20 cellular contexts compared by ENCODE assay signal in genomic region chr14:67482765-67483164, GRCh38. TPM values are rescaled to one million over a fixed set of nuclear protein-coding genes. Genes with fewer than 3 reads are reported as not detected.
DNase-seq lines count a peak whose midpoint lies in the region; ATAC-seq, FAIRE-seq and TF ChIP-seq lines count a peak whose summit lies in the region.
"Had no signal": no experiment of that assay in that cellular context is flagged by ENCODE, and none has a peak within 500 bp of the region (broad histone marks: within the 10 kb centered on the region; RNA-seq: fewer than 3 reads in every experiment).

No MANE protein-coding gene starts in this region.

- ATAC-seq in HepG2 (no peak), right lobe of liver (no peak), K562 (no peak)
- ATAC-seq: CD8-positive, alpha-beta T cell had no signal

- TF ChIP-seq EP300 in HepG2 (IDR thresholded peaks at IDR 0.05; ENCODE audit: low read depth in 2 of 2, low read length in 2 of 2) (no peak), HepG2 (CRISPR knock-in tag; IDR thresholded peaks at IDR 0.05; ENCODE audit: borderline replicate concordance) (no peak), K562 (IDR thresholded peaks at IDR 0.05; ENCODE audit: low read length) (no peak)

- WGBS in HepG2 (ENCODE audit: low lambda C conversion rate): 33% methylated on average over 3 of the region's 3 CpGs
- whole genome bisulfite sequencing in right lobe of liver (ENCODE audit: insufficient coverage, low coverage, low lambda C conversion rate, missing lambda C conversion rate): 82% methylated on average over 3 of the region's 3 CpGs
- WGBS in K562 (ENCODE audit: insufficient coverage, low coverage, missing lambda C conversion rate): 34% methylated on average over 3 of the region's 3 CpGs
- no CpG with 5 or more reads among the region's 3 CpGs for WGBS in neuronal stem cell (ENCODE audit: extremely low coverage in 2 of 2, insufficient read length in 2 of 2, insufficient replicate concordance in 1 of 2), 2 donors

- no peak overlapping the region for H2BK12ac ChIP-seq in neuronal stem cell (ENCODE audit: low read length)

- H3K27me3 Mint-ChIP-seq in CD4-positive, alpha-beta memory T cell: no peaks in the 10 kb centered on the region

- peaks cover 34 to 70% of the 10 kb centered on the region in 2 donors for H3K36me3 Mint-ChIP-seq in CD4-positive, alpha-beta memory T cell

- H2BK120ac ChIP-seq in neuronal stem cell (ENCODE audit: low read depth, low read length): no peak overlapping the region

- CTCF ChIA-PET in HepG2 (lab: Yijun Ruan, JAX; ENCODE audit: low intra/inter-chr PET ratio, low total read pairs) (no interaction called here), K562 (lab: Yijun Ruan, JAX; ENCODE audit: low intra/inter-chr PET ratio) (no interaction called here)
- CTCF ChIA-PET in CD4-positive, alpha-beta memory T cell (lab: Charles Lee; ENCODE audit: partially characterized antibody): no interaction called here

- H3K9me3 ChIP-seq in HepG2 (ENCODE audit: low read length) (no peaks in the 10 kb centered on the region), right lobe of liver (no peaks in the 10 kb centered on the region), K562 (replicated peaks; ENCODE audit: control insufficient read depth, insufficient read depth, low read depth, low read length) (no peaks in the 10 kb centered on the region), neuronal stem cell (replicated peaks in 1 of 2; ENCODE audit: control insufficient read depth in 2 of 2, insufficient read depth in 1 of 2, low read depth in 1 of 2, low read length in 2 of 2) (no peaks in the 10 kb centered on the region)
- H3K9me3 ChIP-seq in CD4-positive, alpha-beta memory T cell (ENCODE audit: control insufficient read depth in 1 of 2, low read length in 2 of 2): no peaks in the 10 kb centered on the region
- H3K9me3 ChIP-seq: BE2C, Caco-2 had no signal

- no peak overlapping the region for H3K4ac ChIP-seq in neuronal stem cell (ENCODE audit: low read length)

- TF ChIP-seq CTCF in HepG2 (CRISPR knock-in tag; IDR thresholded peaks at IDR 0.05) (no peak), right lobe of liver (IDR thresholded peaks at IDR 0.05) (no peak), K562 (IDR thresholded peaks at IDR 0.05 in 2 of 3, conservative IDR thresholded peaks at IDR 0.05 in 1 of 3; ENCODE audit: insufficient read depth in 2 of 3, low read depth in 1 of 3, low read length in 3 of 3) (no peak)

- H3K4me2 ChIP-seq in HepG2 (ENCODE audit: low read depth, low read length): no peak overlapping the region
- no peak overlapping the region for H3K4me2 ChIP-seq in K562 (ENCODE audit: insufficient read depth, low read length)
- no peak overlapping the region for H3K4me2 ChIP-seq in neuronal stem cell (ENCODE audit: insufficient read depth, low read length, poor library complexity, severe bottlenecking)

- FAIRE-seq in HepG2 (lab: Jason Lieb, UNC) (no peak), K562 (lab: Jason Lieb, UNC) (no peak)
- FAIRE-seq: G401.6, GM19239, H1 had no signal

- H3K27ac Mint-ChIP-seq in CD4-positive, alpha-beta memory T cell: peak overlapping the region in 5 of 7 donors; percentile 13 to 79 (median 22)
- H3K27ac Mint-ChIP-seq: CD8-positive, alpha-beta T cell had no signal

- H3K27ac ChIP-seq in HepG2 (ENCODE audit: extremely low read length, insufficient read depth, low read length) (no peak overlapping the region), right lobe of liver (no peak overlapping the region), K562 (ENCODE audit: extremely low read depth, low read depth, low read length) (no peak overlapping the region), neuronal stem cell (replicated peaks; ENCODE audit: low read length) (no peak overlapping the region)
- no peak overlapping the region for H3K27ac ChIP-seq in CD4-positive, alpha-beta memory T cell (ENCODE audit: low read depth, low read length)
- H3K27ac ChIP-seq: GM23248 had no signal

- H3K23ac ChIP-seq in neuronal stem cell (ENCODE audit: low read depth, low read length, poor library complexity): no peak overlapping the region

- no peaks in the 10 kb centered on the region for H3K79me1 ChIP-seq in neuronal stem cell (ENCODE audit: low read depth, low read length)

- TF ChIP-seq RAD21 in HepG2 (CRISPR knock-in tag; IDR thresholded peaks at IDR 0.05) (no peak), K562 (CRISPR knock-in tag; conservative IDR thresholded peaks at IDR 0.05 in 1 of 2, IDR thresholded peaks at IDR 0.05 in 1 of 2) (no peak)

- intact Hi-C loops in HepG2 (cut with micrococcal nuclease; ENCODE audit: unreplicated experiment) (no loop called here), right lobe of liver (cut with DNase I) (no loop called here), K562 (cut with micrococcal nuclease) (no loop called here)
- intact Hi-C loops in CD4-positive, alpha-beta memory T cell (cut with micrococcal nuclease): no loop called here

- H3K79me2 ChIP-seq in HepG2 (ENCODE audit: insufficient read depth, low read length) (no peaks in the 10 kb centered on the region), K562 (ENCODE audit: control insufficient read depth, insufficient read depth, low read length) (no peaks in the 10 kb centered on the region)

- peaks cover 10% of the 10 kb centered on the region for H3K4me1 ChIP-seq in HepG2 (ENCODE audit: insufficient read depth, low read length)
- H3K4me1 ChIP-seq in right lobe of liver: no peaks in the 10 kb centered on the region
- H3K4me1 ChIP-seq in CD4-positive, alpha-beta memory T cell (ENCODE audit: insufficient read depth, low read length): peaks cover 45% of the 10 kb centered on the region
- peaks cover 0 to 4% of the 10 kb centered on the region in 2 experiments; a peak in 1 of 5 replicates for H3K4me1 ChIP-seq in K562 (replicated peaks in 1 of 2; ENCODE audit: control insufficient read depth in 2 of 2, insufficient read depth in 2 of 2, low read length in 2 of 2)
- no peaks in the 10 kb centered on the region for H3K4me1 ChIP-seq in neuronal stem cell (ENCODE audit: control insufficient read depth in 2 of 2, insufficient read depth in 1 of 2, low read depth in 1 of 2, low read length in 2 of 2)
- H3K4me1 ChIP-seq: Caco-2 had no signal

- H3K9me3 Mint-ChIP-seq in CD4-positive, alpha-beta memory T cell: no peaks in the 10 kb centered on the region
- H3K9me3 Mint-ChIP-seq: CD8-positive, alpha-beta T cell had no signal

- H3K4me3 ChIP-seq in HepG2 (replicated peaks in 1 of 3; ENCODE audit: insufficient read depth in 1 of 3, low read depth in 2 of 3, low read length in 3 of 3) (no peak overlapping the region), right lobe of liver (no peak overlapping the region), K562 (no peak overlapping the region), neuronal stem cell (ENCODE audit: low read length in 2 of 2) (no peak overlapping the region)
- no peak overlapping the region for H3K4me3 ChIP-seq in CD4-positive, alpha-beta memory T cell (ENCODE audit: low read length in 2 of 2)
- H3K4me3 ChIP-seq: BLaER1 treated with 17β-estradiol and CSF1 and Interleukin-3, amounts not matched to agents 10 nM and 100 nM; GM23248 had no signal

- DNase-seq in HepG2 (ENCODE audit: low spot score) (no peak), right lobe of liver (no peak), K562 (ENCODE audit: extremely low read depth in 1 of 4, low spot score in 3 of 4) (no peak), neuronal stem cell (ENCODE audit: low spot score) (no peak), NCI-H524 (lab: John Stamatoyannopoulos, UW) (no peak)
- no peak for DNase-seq in CD4-positive, alpha-beta memory T cell
- DNase-seq: AML-193; BE2C; Caco-2; CD8-positive, alpha-beta T cell; DMS153; DND-41; GM23248; H7; HCEC 1CT had no signal

- H4K20me1 ChIP-seq in HepG2 (ENCODE audit: insufficient read depth, low read length): no peaks in the 10 kb centered on the region
- H4K20me1 ChIP-seq in K562 (replicated peaks; ENCODE audit: control insufficient read depth, insufficient read depth, low read length): no peaks in the 10 kb centered on the region
- H4K20me1 ChIP-seq: BLaER1 treated with 17β-estradiol and CSF1 and Interleukin-3, amounts not matched to agents 10 nM and 100 nM had no signal

- in situ Hi-C loops in HepG2 (cut with HindIII; ENCODE audit: extremely low pct_ligation_motif_present, low pct_unique_long_range_greater_than_20kb) (no loop called here), K562 (cut with MboI) (no loop called here)

- H3K9ac ChIP-seq in HepG2 (ENCODE audit: insufficient read depth, low read depth, low read length) (no peak overlapping the region), K562 (ENCODE audit: insufficient read depth in 1 of 2, low read depth in 2 of 2, low read length in 2 of 2) (no peak overlapping the region), neuronal stem cell (ENCODE audit: low read depth, low read length, poor library complexity) (no peak overlapping the region)
- H3K9ac ChIP-seq: GM23248 had no signal

- H3K27me3 ChIP-seq in HepG2 (ENCODE audit: control insufficient read depth in 1 of 2, insufficient read depth in 2 of 2, low read length in 2 of 2) (peaks cover 0 to 14% of the 10 kb centered on the region in 2 experiments; a peak in 2 of 5 replicates), right lobe of liver (no peaks in the 10 kb centered on the region), K562 (ENCODE audit: control insufficient read depth in 2 of 2, insufficient read depth in 2 of 2, low read length in 2 of 2) (peaks cover 3 to 22% of the 10 kb centered on the region in 2 experiments; a peak in 3 of 5 replicates), neuronal stem cell (ENCODE audit: control insufficient read depth in 3 of 3, insufficient read depth in 3 of 3, low read depth in 1 of 3, low read length in 3 of 3) (peaks cover 0 to 31% (median 2%) of the 10 kb centered on the region in 3 experiments)
- no peaks in the 10 kb centered on the region for H3K27me3 ChIP-seq in CD4-positive, alpha-beta memory T cell (ENCODE audit: insufficient read depth, low read length)
- H3K27me3 ChIP-seq: BE2C; BLaER1 treated with 17β-estradiol and CSF1 and Interleukin-3, amounts not matched to agents 10 nM and 100 nM had no signal

- H2BK15ac ChIP-seq in neuronal stem cell (ENCODE audit: low read length): no peak overlapping the region

- H3K14ac ChIP-seq in neuronal stem cell (ENCODE audit: low read length): no peak overlapping the region

- H3K36me3 ChIP-seq in HepG2 (replicated peaks in 1 of 2; ENCODE audit: control insufficient read depth in 1 of 2, insufficient read depth in 2 of 2, low read length in 2 of 2) (no peaks in the 10 kb centered on the region), right lobe of liver (no peaks in the 10 kb centered on the region), K562 (ENCODE audit: control insufficient read depth, insufficient read depth, low read length) (no peaks in the 10 kb centered on the region), neuronal stem cell (replicated peaks in 1 of 2; ENCODE audit: control insufficient read depth in 2 of 2, insufficient read depth in 2 of 2, low read length in 2 of 2) (no peaks in the 10 kb centered on the region)
- peaks cover 30% of the 10 kb centered on the region for H3K36me3 ChIP-seq in CD4-positive, alpha-beta memory T cell (ENCODE audit: insufficient read depth, low read length)
- H3K36me3 ChIP-seq: BE2C; BLaER1 treated with 17β-estradiol and CSF1 and Interleukin-3, amounts not matched to agents 10 nM and 100 nM had no signal

- H4K91ac ChIP-seq in neuronal stem cell (ENCODE audit: low read depth, low read length, poor library complexity): no peak overlapping the region

- no peak overlapping the region for H4K8ac ChIP-seq in neuronal stem cell (ENCODE audit: low read depth, low read length)

- peaks cover 42 to 76% (median 52%) of the 10 kb centered on the region in 4 donors for H3K4me1 Mint-ChIP-seq in CD4-positive, alpha-beta memory T cell

- H2BK5ac ChIP-seq in neuronal stem cell (ENCODE audit: low read length): no peak overlapping the region

- TF ChIP-seq POLR2A in HepG2 (IDR thresholded peaks at IDR 0.05; ENCODE audit: insufficient read depth in 1 of 2, low read depth in 2 of 2, low read length in 2 of 2) (no peak), right lobe of liver (IDR thresholded peaks at IDR 0.05) (no peak), K562 (conservative IDR thresholded peaks at IDR 0.05) (no peak)

- H3K4me3 Mint-ChIP-seq in CD4-positive, alpha-beta memory T cell: no peak overlapping the region
- H3K4me3 Mint-ChIP-seq: CD14-positive monocyte; CD8-positive, alpha-beta T cell had no signal

- BruUV-seq in HepG2 (replicated peaks; lab: Mats Ljungman, UMichigan) (no TSS peak), K562 (replicated peaks; lab: Mats Ljungman, UMichigan) (no TSS peak)

- no peaks in the 10 kb centered on the region for H3K9me1 ChIP-seq in K562 (ENCODE audit: control insufficient read depth, insufficient read depth, low read length)

- H3K18ac ChIP-seq in neuronal stem cell (ENCODE audit: low read length): no peak overlapping the region

- POLR2A ChIA-PET in HepG2 (lab: Yijun Ruan, JAX) (no interaction called here), K562 (lab: Yijun Ruan, JAX) (interaction anchor here (0.7 kb wide), 1 partner anchor 35 kb away, joined by 3 read pairs; no protein-coding TSS in a partner anchor)
- POLR2A ChIA-PET in CD4-positive, alpha-beta memory T cell (lab: Charles Lee; ENCODE audit: partially characterized antibody): no interaction called here

- H2AFZ ChIP-seq in HepG2 (ENCODE audit: low read length) (no peak overlapping the region), K562 (ENCODE audit: low read depth, low read length) (no peak overlapping the region), neuronal stem cell (ENCODE audit: low read length) (no peak overlapping the region)
- H2AFZ ChIP-seq: GM23248 had no signal

- H2AK5ac ChIP-seq in neuronal stem cell (ENCODE audit: low read depth, low read length): no peak overlapping the region

RNA-seq across cellular contexts. Expression of gene TMEM229B, which starts 5.8 kb away (rescaled TPM):
- 0.93 and 1.1 TPM in 2 replicates for total RNA-seq in HepG2 (2016; rRNA removed; fragmentation: Illumina TruSeq; extraction: Trizol)
- total RNA-seq in HepG2 (2016; cell fraction: cytosol; rRNA removed; fragmentation: Illumina TruSeq; extraction: Trizol; ENCODE audit: low read depth): 0.10 and 0.26 TPM in 2 replicates
- 0.62 and 1.1 TPM in 2 replicates for total RNA-seq in HepG2 (2016; cell fraction: insoluble cytoplasmic fraction; rRNA removed; fragmentation: Illumina TruSeq; extraction: Trizol)
- 0.46 and 0.55 TPM in 2 replicates for total RNA-seq in HepG2 (2016; cell fraction: membrane; rRNA removed; fragmentation: Illumina TruSeq; extraction: Trizol)
- total RNA-seq in HepG2 (2016; cell fraction: nucleus; rRNA removed; fragmentation: Illumina TruSeq; extraction: Trizol): 0.47 and 0.75 TPM in 2 replicates
- 0.69 and 1.6 TPM in 2 replicates for polyA plus RNA-seq in HepG2 (2011; rRNA removed)
- polyA plus RNA-seq in HepG2 (2011; cell fraction: cytosol; rRNA removed): 0.97 and 1.3 TPM in 2 replicates
- 0.92 and 1.5 TPM in 2 replicates for polyA plus RNA-seq in HepG2 (2011; cell fraction: nucleus; rRNA removed)
- polyA plus RNA-seq in HepG2 (2012): 0.59 and 2.0 TPM in 2 replicates
- 0.05 and 0.12 TPM in 2 replicates for polyA plus RNA-seq in HepG2 (2016; cell fraction: cytosol; fragmentation: Illumina TruSeq; extraction: Trizol; ENCODE audit: low read depth)
- 0.37 and 1.0 TPM in 2 replicates for polyA plus RNA-seq in HepG2 (2016; cell fraction: insoluble cytoplasmic fraction; fragmentation: Illumina TruSeq; extraction: Trizol; ENCODE audit: low read depth)
- 0.29 and 0.74 TPM in 2 replicates for polyA plus RNA-seq in HepG2 (2016; cell fraction: membrane; fragmentation: Illumina TruSeq; extraction: Trizol; ENCODE audit: low read depth)
- polyA plus RNA-seq in HepG2 (2016; cell fraction: nucleus; fragmentation: Illumina TruSeq; extraction: Trizol; ENCODE audit: insufficient read depth, low read depth): 0.71 and 1.0 TPM in 2 replicates
- polyA minus RNA-seq in HepG2 (2011; rRNA and poly(A)+ RNA removed; ENCODE audit: low replicate concordance): 0.19 and 7.1 TPM in 2 replicates
- polyA minus RNA-seq in HepG2 (2011; cell fraction: cytosol; rRNA and poly(A)+ RNA removed): 0.44 and 1.3 TPM in 2 replicates
- polyA minus RNA-seq in HepG2 (2011; cell fraction: nucleus; rRNA and poly(A)+ RNA removed): 3.2 and 4.6 TPM in 2 replicates
- total RNA-seq in right lobe of liver: 1 to 10 TPM in 3 of 6 experiments, under 1 TPM in 3; 0.06 to 1.8 (median 1.2) TPM
- 10 to 100 TPM; 34.9 to 35.8 TPM for total RNA-seq in CD4-positive, alpha-beta memory T cell
- 10 to 100 TPM; 12.5 to 28.9 TPM for polyA plus RNA-seq in CD4-positive, alpha-beta memory T cell
- total RNA-seq in K562 (2011; cell fraction: chromatin; rRNA removed; ENCODE audit: low replicate concordance): not detected in 2 replicates
- not detected in 2 replicates for total RNA-seq in K562 (2011; cell fraction: nucleolus; rRNA removed)
- not detected in 2 replicates for total RNA-seq in K562 (2011; cell fraction: nucleoplasm; rRNA removed)
- total RNA-seq in K562 (2014; rRNA removed): not detected in 2 replicates
- not detected in 2 replicates for total RNA-seq in K562 (2014; rRNA removed; fragmentation: Illumina TruSeq; extraction: Trizol)
- not detected in 2 replicates for total RNA-seq in K562 (2015; rRNA removed; fragmentation: Illumina TruSeq; extraction: Trizol)
- total RNA-seq in K562 (2021): 0.11 TPM in 1 of 2 replicates, not detected in the other
- polyA plus RNA-seq in K562 (2011; rRNA removed): not detected in 2 replicates
- polyA plus RNA-seq in K562 (2011; cell fraction: cytosol; rRNA removed): 0.34 TPM in 1 of 2 replicates, not detected in the other
- polyA plus RNA-seq in K562 (2011; cell fraction: nucleus; rRNA removed): 0.03 TPM in 1 of 2 replicates, not detected in the other
- polyA plus RNA-seq in K562 (2012): 0.01 and 0.15 TPM in 2 replicates
- not detected in 2 replicates for polyA plus RNA-seq in K562 (2014; fragmentation: Illumina TruSeq; extraction: Trizol)
- polyA plus RNA-seq in K562 (2014; fragmentation: Nextera tagmentation; extraction: Ambion mirVana): not detected
- not detected in 2 replicates for polyA plus RNA-seq in K562 (2014; rRNA removed)
- polyA minus RNA-seq in K562 (2011; rRNA and poly(A)+ RNA removed): not detected in 2 replicates
- polyA minus RNA-seq in K562 (2011; cell fraction: cytosol; rRNA and poly(A)+ RNA removed): not detected in 2 replicates
- polyA minus RNA-seq in K562 (2011; cell fraction: nucleus; rRNA and poly(A)+ RNA removed): 0.13 TPM in 1 of 2 replicates, not detected in the other
- polyA plus RNA-seq in neuronal stem cell (2013, experiment 1 of 2): 0.14 TPM
- 0.26 TPM for polyA plus RNA-seq in neuronal stem cell (2013, experiment 2 of 2)
- total RNA-seq: Caco-2 had no signal

RNA-seq across cellular contexts. Expression of gene PLEKHH1, which starts 50.3 kb away (rescaled TPM):
- total RNA-seq in HepG2 (2016; rRNA removed; fragmentation: Illumina TruSeq; extraction: Trizol) (4.8 and 8.6 TPM in 2 replicates), right lobe of liver (1 to 10 TPM; 1.9 to 4.1 (median 3.0) TPM), K562 (2014; rRNA removed) (2.1 and 2.5 TPM in 2 replicates), K562 (2014; rRNA removed; fragmentation: Illumina TruSeq; extraction: Trizol) (2.9 and 4.0 TPM in 2 replicates), K562 (2015; rRNA removed; fragmentation: Illumina TruSeq; extraction: Trizol) (1.7 and 2.2 TPM in 2 replicates), K562 (2021) (4.3 and 5.7 TPM in 2 replicates)
- 3.3 and 4.8 TPM in 2 replicates for total RNA-seq in HepG2 (2016; cell fraction: cytosol; rRNA removed; fragmentation: Illumina TruSeq; extraction: Trizol; ENCODE audit: low read depth)
- total RNA-seq in HepG2 (2016; cell fraction: insoluble cytoplasmic fraction; rRNA removed; fragmentation: Illumina TruSeq; extraction: Trizol): 4.6 and 7.6 TPM in 2 replicates
- 3.6 and 3.9 TPM in 2 replicates for total RNA-seq in HepG2 (2016; cell fraction: membrane; rRNA removed; fragmentation: Illumina TruSeq; extraction: Trizol)
- total RNA-seq in HepG2 (2016; cell fraction: nucleus; rRNA removed; fragmentation: Illumina TruSeq; extraction: Trizol): 12.0 and 12.8 TPM in 2 replicates
- polyA plus RNA-seq in HepG2 (2011; rRNA removed) (15.4 and 15.8 TPM in 2 replicates), K562 (2011; rRNA removed) (3.7 and 6.6 TPM in 2 replicates), K562 (2014; fragmentation: Illumina TruSeq; extraction: Trizol) (3.6 and 5.1 TPM in 2 replicates), K562 (2014; fragmentation: Nextera tagmentation; extraction: Ambion mirVana) (1 to 10 TPM in 1 of 2 experiments, under 1 TPM in 1; 0.76 to 1.3 TPM), K562 (2014; rRNA removed) (5.9 and 6.2 TPM in 2 replicates)
- 5.2 and 5.8 TPM in 2 replicates for polyA plus RNA-seq in HepG2 (2011; cell fraction: cytosol; rRNA removed)
- polyA plus RNA-seq in HepG2 (2011; cell fraction: nucleus; rRNA removed): 49.9 and 50.8 TPM in 2 replicates
- polyA plus RNA-seq in HepG2 (2012): 7.8 and 9.0 TPM in 2 replicates
- 0.53 and 0.76 TPM in 2 replicates for polyA plus RNA-seq in HepG2 (2016; cell fraction: cytosol; fragmentation: Illumina TruSeq; extraction: Trizol; ENCODE audit: low read depth)
- 4.0 and 7.4 TPM in 2 replicates for polyA plus RNA-seq in HepG2 (2016; cell fraction: insoluble cytoplasmic fraction; fragmentation: Illumina TruSeq; extraction: Trizol; ENCODE audit: low read depth)
- polyA plus RNA-seq in HepG2 (2016; cell fraction: membrane; fragmentation: Illumina TruSeq; extraction: Trizol; ENCODE audit: low read depth): 1.5 TPM in 2 replicates
- 35.8 and 36.7 TPM in 2 replicates for polyA plus RNA-seq in HepG2 (2016; cell fraction: nucleus; fragmentation: Illumina TruSeq; extraction: Trizol; ENCODE audit: insufficient read depth, low read depth)
- polyA minus RNA-seq in HepG2 (2011; rRNA and poly(A)+ RNA removed; ENCODE audit: low replicate concordance): 14.0 and 15.2 TPM in 2 replicates
- polyA minus RNA-seq in HepG2 (2011; cell fraction: cytosol; rRNA and poly(A)+ RNA removed): 4.4 and 6.2 TPM in 2 replicates
- 22.7 and 29.6 TPM in 2 replicates for polyA minus RNA-seq in HepG2 (2011; cell fraction: nucleus; rRNA and poly(A)+ RNA removed)
- under 1 TPM; 0.22 to 0.41 TPM for total RNA-seq in CD4-positive, alpha-beta memory T cell
- 1 to 10 TPM in 1 of 2 donors, not detected in 1; 1.1 TPM for polyA plus RNA-seq in CD4-positive, alpha-beta memory T cell
- total RNA-seq in K562 (2011; cell fraction: chromatin; rRNA removed; ENCODE audit: low replicate concordance): 52.8 and 57.1 TPM in 2 replicates
- 21.8 and 23.4 TPM in 2 replicates for total RNA-seq in K562 (2011; cell fraction: nucleolus; rRNA removed)
- 31.3 and 43.5 TPM in 2 replicates for total RNA-seq in K562 (2011; cell fraction: nucleoplasm; rRNA removed)
- polyA plus RNA-seq in K562 (2011; cell fraction: cytosol; rRNA removed): 2.3 and 4.4 TPM in 2 replicates
- 20.3 and 22.6 TPM in 2 replicates for polyA plus RNA-seq in K562 (2011; cell fraction: nucleus; rRNA removed)
- polyA plus RNA-seq in K562 (2012): 2.3 and 6.1 TPM in 2 replicates
- 3.1 and 5.2 TPM in 2 replicates for polyA minus RNA-seq in K562 (2011; rRNA and poly(A)+ RNA removed)
- 0.86 and 5.0 TPM in 2 replicates for polyA minus RNA-seq in K562 (2011; cell fraction: cytosol; rRNA and poly(A)+ RNA removed)
- 5.9 and 8.3 TPM in 2 replicates for polyA minus RNA-seq in K562 (2011; cell fraction: nucleus; rRNA and poly(A)+ RNA removed)
- 7.7 TPM for polyA plus RNA-seq in neuronal stem cell (2013, experiment 1 of 2)
- polyA plus RNA-seq in neuronal stem cell (2013, experiment 2 of 2): 8.2 TPM
- polyA plus RNA-seq: CD14-positive monocyte had no signal

Comparison
In these comparisons a context has a peak if more than half of its experiments do, and no peak if none do; other contexts are left out.
1. RNA of gene TMEM229B, which starts 5.8 kb away (total RNA-seq): 34.9 to 35.8 TPM in CD4-positive, alpha-beta memory T cell; 0.06 to 1.8 TPM in right lobe of liver, 0.10 to 1.1 TPM in HepG2 and 0.11 TPM in K562; every median in the first group is over 10 times any median in the second.
2. Of the 241 proteins assayed by ChIP-seq in both HepG2 and K562: peak only in HepG2: none; only in K562: ADNP; in both: none; in neither: 239; mixed calls (peak in some experiments, not most) for 1.